19 cellular contexts compared by ENCODE assay signal in the genomic region with DNA sequence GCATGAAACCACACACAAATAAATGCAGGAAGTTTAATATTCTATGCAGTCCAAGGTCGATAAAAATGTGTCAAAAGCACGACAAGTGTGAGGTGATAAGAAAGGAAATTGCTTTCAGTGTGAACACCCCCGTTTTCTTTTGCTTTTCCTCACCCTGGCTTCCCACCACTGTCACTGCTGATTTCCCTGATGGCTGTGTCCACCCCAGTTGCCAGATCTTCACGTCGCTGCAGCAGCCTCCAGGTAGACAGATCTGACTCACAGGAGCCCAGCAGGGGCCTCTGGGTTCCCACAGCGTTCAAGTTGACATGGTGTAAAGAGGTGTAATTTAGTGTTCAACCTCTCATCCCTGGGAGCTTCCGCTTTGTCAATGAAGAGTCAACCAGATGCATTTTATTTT.
"Had no signal": no experiment of that assay in that cellular context is flagged by ENCODE, and none has a peak within 500 bp of the region (broad histone marks: within the 10 kb centered on the region; RNA-seq: fewer than 3 reads in every experiment).

No MANE protein-coding gene starts in this region.

- H3K27ac Mint-ChIP-seq: activated CD4-positive, alpha-beta T cell treated with anti-CD3 and anti-CD28 coated beads, Interleukin-2, amount 10 ng/mL, durations not matched to agents 7 days and 5 days; activated naive CD4-positive, alpha-beta T cell treated with anti-CD3 and anti-CD28 coated beads, Interleukin-2, amount 50 U/mL, for 72 hours; activated T-cell treated with anti-CD3 and anti-CD28 coated beads, Interleukin-2, amount 50 U/mL, for 72 hours had no signal

- H3K36me3 Mint-ChIP-seq: naive B cell had no signal

- DNase-seq: activated CD4-positive, alpha-beta T cell treated with anti-CD3 and anti-CD28 coated beads, Interleukin-2, amount 10 ng/mL, durations not matched to agents 7 days and 5 days; activated CD4-positive, CD25-positive, alpha-beta regulatory T cell; activated CD8-positive, alpha-beta memory T cell treated with anti-CD3 and anti-CD28 coated beads, Interleukin-2, amount 50 U/mL, for 48 hours; activated gamma-delta T cell; activated T-cell treated with anti-CD3 and anti-CD28 coated beads, Interleukin-2, amount 50 U/mL, for 72 hours; amniotic stem cell; dorsolateral prefrontal cortex; erythroblast; heart right ventricle; left colon; naive B cell; nucleus accumbens; posterior cingulate gyrus; retina; stimulated activated CD4-positive, alpha-beta T cell treated with anti-CD3 and anti-CD28 coated beads, Interleukin-2, amount 100 ng/mL, for 48 hours; stimulated activated naive CD8-positive, alpha-beta T cell treated with anti-CD3 and anti-CD28 coated beads, Interleukin-15, Interleukin-2, amounts not matched to agents 100 U/mL and 50 U/mL, for 24 hours had no signal

- H3K27me3 Mint-ChIP-seq: activated CD4-positive, alpha-beta T cell treated with anti-CD3 and anti-CD28 coated beads, Interleukin-2, amount 10 ng/mL, durations not matched to agents 7 days and 5 days had no signal

- H3K4me1 Mint-ChIP-seq: activated CD4-positive, alpha-beta T cell treated with anti-CD3 and anti-CD28 coated beads, Interleukin-2, amount 10 ng/mL, durations not matched to agents 7 days and 5 days had no signal

- ATAC-seq: activated naive CD4-positive, alpha-beta T cell treated with anti-CD3 and anti-CD28 coated beads, Interleukin-2, amount 50 U/mL, for 72 hours; activated T-cell treated with anti-CD3 and anti-CD28 coated beads, Interleukin-2, amount 50 U/mL, for 72 hours; gastroesophageal sphincter; heart right ventricle; left colon; stimulated activated naive CD8-positive, alpha-beta T cell treated with anti-CD3 and anti-CD28 coated beads, Interleukin-15, Interleukin-2, amounts not matched to agents 100 U/mL and 50 U/mL, for 24 hours had no signal

- H3K36me3 ChIP-seq: gastroesophageal sphincter, heart right ventricle had no signal

- H3K4me3 Mint-ChIP-seq: activated CD4-positive, alpha-beta T cell treated with anti-CD3 and anti-CD28 coated beads, Interleukin-2, amount 10 ng/mL, durations not matched to agents 7 days and 5 days; activated T-cell treated with anti-CD3 and anti-CD28 coated beads, Interleukin-2, amount 50 U/mL, for 72 hours; naive B cell had no signal

- H3K27me3 ChIP-seq: gastroesophageal sphincter, heart right ventricle had no signal

- H3K4me1 ChIP-seq: gastroesophageal sphincter had no signal

- H3K9me3 Mint-ChIP-seq: activated CD4-positive, alpha-beta T cell treated with anti-CD3 and anti-CD28 coated beads, Interleukin-2, amount 10 ng/mL, durations not matched to agents 7 days and 5 days; activated naive CD4-positive, alpha-beta T cell treated with anti-CD3 and anti-CD28 coated beads, Interleukin-2, amount 50 U/mL, for 72 hours had no signal

- H3K4me3 ChIP-seq: dorsolateral prefrontal cortex, gastroesophageal sphincter, heart right ventricle, lung had no signal

- H3K27ac ChIP-seq: dorsolateral prefrontal cortex, gastroesophageal sphincter, heart right ventricle had no signal

- H3K9me3 ChIP-seq: gastroesophageal sphincter, heart right ventricle had no signal
